In genomic region chrX:144648788-144649187, GRCh38 we compare ENCODE assay signal across 15 cellular contexts.
DNase-seq lines count a peak whose midpoint lies in the region; ATAC-seq and TF ChIP-seq lines count a peak whose summit lies in the region.
"Had no signal": no experiment of that assay in that cellular context is flagged by ENCODE, and none has a peak within 500 bp of the region (broad histone marks: within the 10 kb centered on the region; RNA-seq: fewer than 3 reads in every experiment).

No MANE protein-coding gene starts in this region.

- H3K27ac ChIP-seq in OCI-LY3 (ENCODE audit: low read length) (no peak overlapping the region; the same call in 1 of the 2 replicates), adrenal gland (no peak overlapping the region)

- H3K9ac ChIP-seq in OCI-LY3 (ENCODE audit: low read length), result peak overlapping the region; percentile 13; the same call in 1 of the 2 replicates

- peak; percentile 13 for DNase-seq in HT-29 (ENCODE audit: low spot score)
- peak; percentile 0 for DNase-seq in HT1080 (ENCODE audit: low read depth)
- no peak for DNase-seq in adrenal gland
- DNase-seq: C1 segment of cervical spinal cord; Calu3; CD4-positive, alpha-beta memory T cell; COR-L47; DMS153; DND-41; GOT3; HFFc6 had no signal

- TF ChIP-seq CTCF in OCI-LY3 (IDR thresholded peaks at IDR 0.05; ENCODE audit: low read depth, low read length) (peak; percentile 40), adrenal gland (IDR thresholded peaks at IDR 0.05) (no peak)

- no peaks in the 10 kb centered on the region for H3K79me2 ChIP-seq in OCI-LY3 (ENCODE audit: low read length)

- H3K36me3 ChIP-seq in OCI-LY3 (replicated peaks; ENCODE audit: low read depth, low read length) (no peaks in the 10 kb centered on the region), adrenal gland (replicated peaks in 1 of 2) (no peaks in the 10 kb centered on the region)
- H3K36me3 ChIP-seq: HAP-1 had no signal

- WGBS in adrenal gland, 4 donors, result 63 to 75% (median 66%) methylated on average over 2 of the region's 2 CpGs

- intact Hi-C loops in adrenal gland (cut with DNase I), result no loop called here

- H3K27me3 ChIP-seq in OCI-LY3 (ENCODE audit: low read depth, low read length), result no peaks in the 10 kb centered on the region
- H3K27me3 ChIP-seq in adrenal gland, result no peaks in the 10 kb centered on the region

- H3K4me3 ChIP-seq in OCI-LY3 (ENCODE audit: low read length) (no peak overlapping the region), adrenal gland (no peak overlapping the region)
- H3K4me3 ChIP-seq: HAP-1 had no signal

- no peaks in the 10 kb centered on the region for H4K20me1 ChIP-seq in OCI-LY3 (ENCODE audit: insufficient read depth, low read length)

- ATAC-seq in GM18909 (IDR thresholded peaks at IDR 0.05; ENCODE audit: poor library complexity, unreplicated experiment), result no peak
- no peak for ATAC-seq in GM18868 (IDR thresholded peaks at IDR 0.05; ENCODE audit: unreplicated experiment)

- H3K4me2 ChIP-seq in OCI-LY3 (ENCODE audit: low read length), result no peak overlapping the region

- H2AFZ ChIP-seq in OCI-LY3 (ENCODE audit: low read depth, low read length), result peak overlapping the region; percentile 81

- H3K9me3 ChIP-seq in OCI-LY3 (ENCODE audit: insufficient read depth, low read length) (no peaks in the 10 kb centered on the region), adrenal gland (replicated peaks in 1 of 3) (no peaks in the 10 kb centered on the region)
- H3K9me3 ChIP-seq: HAP-1 had no signal

- peaks cover 9% of the 10 kb centered on the region; the same call in 1 of the 2 replicates for H3K4me1 ChIP-seq in OCI-LY3 (ENCODE audit: low read length)
- no peaks in the 10 kb centered on the region for H3K4me1 ChIP-seq in adrenal gland (replicated peaks in 1 of 2)
- H3K4me1 ChIP-seq: HAP-1 had no signal

- TF ChIP-seq POLR2A in adrenal gland (IDR thresholded peaks at IDR 0.05), result no peak

Comparison
In these comparisons a context has a peak if more than half of its experiments do, and no peak if none do; other contexts are left out.
1. DNase-seq: peak in HT-29 (single experiment) and HT1080 (single experiment); none in adrenal gland (0 of 7).